In genomic region chr1:232675898-232676297, GRCh38 we compare ENCODE assay signal across 2 cellular contexts.
TF ChIP-seq lines count a peak whose summit lies in the region.

No MANE protein-coding gene starts in this region.

TF ChIP-seq in liver, 16 proteins besides CTCF, POLR2A, EP300 and RAD21 (continued from another document):
- TF ChIP-seq ATF3 (IDR thresholded peaks at IDR 0.05) (no peak), SP1 (IDR thresholded peaks at IDR 0.05) (peak; percentile 19), YY1 (IDR thresholded peaks at IDR 0.05) (peak; percentile 11), JUND (IDR thresholded peaks at IDR 0.05) (no peak), ZBTB33 (IDR thresholded peaks at IDR 0.05) (no peak), EGR1 (IDR thresholded peaks at IDR 0.05; ENCODE audit: low read depth in 2 of 2) (no peak), FOXA2 (IDR thresholded peaks at IDR 0.05) (no peak), RXRA (IDR thresholded peaks at IDR 0.05) (peak in 1 of 2 donors; percentile 42)

TF ChIP-seq in HepG2, 621 proteins besides CTCF, POLR2A, EP300 and RAD21 (continued from another document):
- TF ChIP-seq ZNF431 (CRISPR knock-in tag; IDR thresholded peaks at IDR 0.05; ENCODE audit: borderline replicate concordance, low read depth) (no peak), ZNF318 (CRISPR knock-in tag; IDR thresholded peaks at IDR 0.05) (no peak), ZNF432 (CRISPR knock-in tag; IDR thresholded peaks at IDR 0.05; ENCODE audit: borderline replicate concordance) (no peak), SMYD3 (CRISPR knock-in tag; IDR thresholded peaks at IDR 0.05) (no peak), TIGD3 (CRISPR knock-in tag; IDR thresholded peaks at IDR 0.05; ENCODE audit: borderline replicate concordance) (no peak), ZNF776 (CRISPR knock-in tag; IDR thresholded peaks at IDR 0.05) (no peak), ZMAT5 (CRISPR knock-in tag; IDR thresholded peaks at IDR 0.05; ENCODE audit: borderline replicate concordance, low read depth) (no peak), CCDC6 (CRISPR knock-in tag; IDR thresholded peaks at IDR 0.05) (no peak), ZC3H4 (CRISPR knock-in tag; IDR thresholded peaks at IDR 0.05; ENCODE audit: borderline replicate concordance) (no peak), ZNF878 (CRISPR knock-in tag; IDR thresholded peaks at IDR 0.05) (no peak), ZSCAN12 (CRISPR knock-in tag; IDR thresholded peaks at IDR 0.05) (no peak), ZNF232 (CRISPR knock-in tag; IDR thresholded peaks at IDR 0.05; ENCODE audit: borderline replicate concordance) (no peak), TERF1 (CRISPR knock-in tag; IDR thresholded peaks at IDR 0.05) (no peak)
